9 cellular contexts compared by ENCODE assay signal in genomic region chr4:76197001-76197743, GRCh38. TPM values are rescaled to one million over a fixed set of nuclear protein-coding genes. Genes with fewer than 3 reads are reported as not detected.
DNase-seq lines count a peak whose midpoint lies in the region; ATAC-seq and TF ChIP-seq lines count a peak whose summit lies in the region.
"Had no signal": no experiment of that assay in that cellular context is flagged by ENCODE, and none has a peak within 500 bp of the region (broad histone marks: within the 10 kb centered on the region; RNA-seq: fewer than 3 reads in every experiment).

No MANE protein-coding gene starts in this region.

- no peaks in the 10 kb centered on the region for H3K27me3 ChIP-seq in CD4-positive, alpha-beta T cell (ENCODE audit: control insufficient read depth, insufficient read depth, low read length)

- H3K36me3 Mint-ChIP-seq in CD4-positive, alpha-beta T cell (ENCODE audit: low read depth) = peaks cover 45% of the 10 kb centered on the region
- H3K36me3 Mint-ChIP-seq in stimulated activated effector memory CD8-positive, alpha-beta T cell treated with anti-CD3 and anti-CD28 coated beads, Interleukin-12 subunit alpha, Interleukin-12 subunit beta, amount 100 ng/mL, for 72 hours = peaks cover 16% of the 10 kb centered on the region

- H3K9me3 ChIP-seq in CD4-positive, alpha-beta T cell (ENCODE audit: control insufficient read depth, low read length) = peaks cover 6% of the 10 kb centered on the region

- DNase-seq in CD4-positive, alpha-beta T cell = no peak
- no peak for DNase-seq in RWPE1 (ENCODE audit: low spot score)
- DNase-seq in foreskin melanocyte = peak; percentile 85
- DNase-seq in renal cortical epithelial cell (ENCODE audit: low read depth) = peak; percentile 92
- no peak for DNase-seq in stimulated activated effector memory CD8-positive, alpha-beta T cell treated with anti-CD3 and anti-CD28 coated beads, Interleukin-12 subunit alpha, Interleukin-12 subunit beta, amount 100 ng/mL, for 72 hours (ENCODE audit: low spot score in 2 of 2)
- no peak for DNase-seq in NCI-H82 treated with DMSO at 0.1 percent for 48 hours (lab: John Stamatoyannopoulos, UW; ENCODE audit: unreplicated experiment)
- no peak for DNase-seq in NCI-H2081 treated with DMSO at 0.1 percent for 48 hours (lab: John Stamatoyannopoulos, UW)
- DNase-seq: activated naive CD8-positive, alpha-beta T cell treated with anti-CD3 and anti-CD28 coated beads, Interleukin-2, amount 10 ng/mL, durations not matched to agents 7 days and 5 days had no signal

- no peak for TF ChIP-seq CTCF in CD4-positive, alpha-beta T cell (IDR thresholded peaks at IDR 0.05)
- TF ChIP-seq CTCF in RWPE1 (conservative IDR thresholded peaks at IDR 0.05; ENCODE audit: low read depth) = no peak

- peaks cover 52% of the 10 kb centered on the region for H3K4me1 Mint-ChIP-seq in CD4-positive, alpha-beta T cell (ENCODE audit: low read depth)
- peaks cover 48% of the 10 kb centered on the region for H3K4me1 Mint-ChIP-seq in stimulated activated effector memory CD8-positive, alpha-beta T cell treated with anti-CD3 and anti-CD28 coated beads, Interleukin-12 subunit alpha, Interleukin-12 subunit beta, amount 100 ng/mL, for 72 hours

- CTCF ChIA-PET in CD4-positive, alpha-beta T cell (lab: Charles Lee) = no interaction called here
- CTCF ChIA-PET in RWPE1 (lab: Yijun Ruan, JAX) = interaction anchor here (0.6 to 1.9 kb wide), 2 partner anchors 18 to 96 kb away, joined by 4 to 5 read pairs; no protein-coding TSS in a partner anchor

- H3K9me3 Mint-ChIP-seq in CD4-positive, alpha-beta T cell = peaks cover 1% of the 10 kb centered on the region
- peaks cover 2% of the 10 kb centered on the region for H3K9me3 Mint-ChIP-seq in stimulated activated effector memory CD8-positive, alpha-beta T cell treated with anti-CD3 and anti-CD28 coated beads, Interleukin-12 subunit alpha, Interleukin-12 subunit beta, amount 100 ng/mL, for 72 hours

- ATAC-seq in CD4-positive, alpha-beta T cell (ENCODE audit: poor library complexity) = no peak
- no peak for ATAC-seq in GM19397 (IDR thresholded peaks at IDR 0.05; ENCODE audit: unreplicated experiment)
- no peak for ATAC-seq in stimulated activated effector memory CD8-positive, alpha-beta T cell treated with anti-CD3 and anti-CD28 coated beads, Interleukin-12 subunit alpha, Interleukin-12 subunit beta, amount 100 ng/mL, for 72 hours

- H3K27ac ChIP-seq in CD4-positive, alpha-beta T cell (ENCODE audit: low read depth, low read length) = no peak overlapping the region
- H3K27ac ChIP-seq in RWPE1 = 0 out of 2 replicates have a peak overlapping the region, but pooled peaks have one; percentile 24

- intact Hi-C loops in CD4-positive, alpha-beta T cell (cut with DNase I, micrococcal nuclease) = no loop called here

- POLR2A ChIA-PET in CD4-positive, alpha-beta T cell (lab: Charles Lee) = interaction anchor here (1.6 kb wide), 1 partner anchor 15 kb away, joined by 3 read pairs; no protein-coding TSS in a partner anchor
- POLR2A ChIA-PET in RWPE1 (lab: Yijun Ruan, JAX; ENCODE audit: low non-redundant PET) = no interaction called here

- H3K4me3 Mint-ChIP-seq in CD4-positive, alpha-beta T cell = no peak overlapping the region
- no peak overlapping the region for H3K4me3 Mint-ChIP-seq in stimulated activated effector memory CD8-positive, alpha-beta T cell treated with anti-CD3 and anti-CD28 coated beads, Interleukin-12 subunit alpha, Interleukin-12 subunit beta, amount 100 ng/mL, for 72 hours

- peak overlapping the region; percentile 18 for H3K27ac Mint-ChIP-seq in CD4-positive, alpha-beta T cell
- H3K27ac Mint-ChIP-seq in stimulated activated effector memory CD8-positive, alpha-beta T cell treated with anti-CD3 and anti-CD28 coated beads, Interleukin-12 subunit alpha, Interleukin-12 subunit beta, amount 100 ng/mL, for 72 hours = no peak overlapping the region

- no peaks in the 10 kb centered on the region for H3K27me3 Mint-ChIP-seq in CD4-positive, alpha-beta T cell
- H3K27me3 Mint-ChIP-seq: activated naive CD8-positive, alpha-beta T cell treated with anti-CD3 and anti-CD28 coated beads, Interleukin-2, amount 10 ng/mL, durations not matched to agents 7 days and 5 days had no signal

RNA-seq across cellular contexts. Expression of gene SCARB2, which starts 16.5 kb away (rescaled TPM):
- total RNA-seq in CD4-positive, alpha-beta T cell = 10 to 100 TPM; 34.4 to 36.0 TPM
- total RNA-seq in renal cortical epithelial cell = 180 and 259 TPM in 2 replicates

RNA-seq across cellular contexts. Expression of gene NUP54, which starts 49.0 kb away (rescaled TPM):
- 100 to 1,000 TPM in 1 of 2 experiments, 10 to 100 TPM in 1; 94.1 to 108 TPM for total RNA-seq in CD4-positive, alpha-beta T cell
- 48.6 and 80.7 TPM in 2 replicates for total RNA-seq in renal cortical epithelial cell

RNA-seq across cellular contexts. Expression of gene FAM47E, which starts 54.3 kb away (rescaled TPM):
- under 1 TPM; 0.34 to 0.74 TPM for total RNA-seq in CD4-positive, alpha-beta T cell
- total RNA-seq in renal cortical epithelial cell = 1.0 and 5.7 TPM in 2 replicates

Comparison
In these comparisons a context has a peak if more than half of its experiments do, and no peak if none do; other contexts are left out.
1. DNase-seq: peak in foreskin melanocyte (single experiment) and renal cortical epithelial cell (single experiment); none in CD4-positive, alpha-beta T cell (0 of 10), RWPE1 (single experiment), stimulated activated effector memory CD8-positive, alpha-beta T cell treated with anti-CD3 and anti-CD28 coated beads, Interleukin-12 subunit alpha, Interleukin-12 subunit beta, amount 100 ng/mL, for 72 hours (0 of 2), NCI-H82 treated with DMSO at 0.1 percent for 48 hours (single experiment) and NCI-H2081 treated with DMSO at 0.1 percent for 48 hours (single experiment).